Comparison of ENCODE assay signal across 8 cellular contexts in genomic region chr6:138572200-138572875, GRCh38.
DNase-seq lines count a peak whose midpoint lies in the region; ATAC-seq, FAIRE-seq and TF ChIP-seq lines count a peak whose summit lies in the region.

No MANE protein-coding gene starts in this region.

- intact Hi-C loops in Right ventricle myocardium superior (cut with DNase I) (no loop called here), pancreas (cut with DNase I) (no loop called here)

- TF ChIP-seq CTCF in AG09309 (IDR thresholded peaks at IDR 0.05; ENCODE audit: control insufficient read depth, insufficient read depth, low read depth, low read length, missing control alignments) (no peak), WI38 (IDR thresholded peaks at IDR 0.05; ENCODE audit: low read depth, low read length) (no peak), pancreas (IDR thresholded peaks at IDR 0.05) (no peak)

- no peaks in the 10 kb centered on the region for H3K27me3 ChIP-seq in pancreas

- no peaks in the 10 kb centered on the region for H3K4me1 ChIP-seq in pancreas

- no peak for FAIRE-seq in pancreas (lab: Jason Lieb, UNC)

- peak overlapping the region; percentile 50 for H3K4me3 ChIP-seq in AG09309 (ENCODE audit: control insufficient read depth, low read depth, low read length)
- H3K4me3 ChIP-seq in WI38 (ENCODE audit: low read depth, low read length) = peak overlapping the region; percentile 64
- H3K4me3 ChIP-seq in pancreas = peak overlapping the region in 3 of 4 donors; percentile 29 to 46 (median 37)

- peak; percentile 90 for ATAC-seq in Right ventricle myocardium superior (ENCODE audit: poor library complexity)
- peak; percentile 97 to 98 (median 97) for ATAC-seq in pancreas
- ATAC-seq in GM19023 (IDR thresholded peaks at IDR 0.05; ENCODE audit: unreplicated experiment) = no peak
- no peak for ATAC-seq in GM18870 (IDR thresholded peaks at IDR 0.05; ENCODE audit: unreplicated experiment)

- H3K9me3 ChIP-seq in pancreas = no peaks in the 10 kb centered on the region

- H3K36me3 ChIP-seq in pancreas = no peaks in the 10 kb centered on the region

- 2% methylated on average over 18 of the region's 18 CpGs for WGBS in pancreas, 2 donors

- peak overlapping the region in 3 of 4 donors; percentile 50 to 63 (median 52) for H3K27ac ChIP-seq in pancreas

- DNase-seq in AG09309 (ENCODE audit: low read depth) = peak; percentile 65
- peak; percentile 79 for DNase-seq in HuH-7 (ENCODE audit: low spot score)
- DNase-seq in Right ventricle myocardium superior = peak; percentile 69
- DNase-seq in pancreas = peak; percentile 74 to 83 (median 82)
- no peak for DNase-seq in HK-2 (ENCODE audit: unreplicated experiment)

Comparison
In these comparisons a context has a peak if more than half of its experiments do, and no peak if none do; other contexts are left out.
1. ATAC-seq: peak in Right ventricle myocardium superior (single experiment) and pancreas (4 of 4); none in GM19023 (single experiment) and GM18870 (single experiment).
2. Peak in every context shown above with its lines, with median percentiles within 50 percentile points of each other: H3K4me3 ChIP-seq.